9 cellular contexts compared by ENCODE assay signal in genomic region chr3:17431004-17431403, GRCh38.
DNase-seq lines count a peak whose midpoint lies in the region; ATAC-seq and TF ChIP-seq lines count a peak whose summit lies in the region.
"Had no signal": no experiment of that assay in that cellular context is flagged by ENCODE, and none has a peak within 500 bp of the region (broad histone marks: within the 10 kb centered on the region; RNA-seq: fewer than 3 reads in every experiment).

No MANE protein-coding gene starts in this region.

- TF ChIP-seq CTCF in C4-2B (conservative IDR thresholded peaks at IDR 0.05), result peak; percentile 66
- TF ChIP-seq CTCF in nephron (IDR thresholded peaks at IDR 0.05; ENCODE audit: unreplicated experiment in 3 of 3), result peak; percentile 40 to 67 (median 52)

- peak; percentile 49 for DNase-seq in H4 (ENCODE audit: low spot score)
- DNase-seq in NCI-H748 treated with DMSO at 0.1 percent for 48 hours (lab: John Stamatoyannopoulos, UW), result peak; percentile 24
- peak; percentile 16 for DNase-seq in dedifferentiated amniotic fluid mesenchymal stem cell (ENCODE audit: extremely low spot score)
- no peak for DNase-seq in activated T-cell treated with anti-CD3 and anti-CD28 coated beads, Interleukin-2, amount 50 U/mL, for 4 hours
- DNase-seq in cortex of kidney (lab: John Stamatoyannopoulos, UW), result no peak

- no peaks in the 10 kb centered on the region for H3K36me3 Mint-ChIP-seq in nephron (ENCODE audit: low read depth)
- peaks cover 11% of the 10 kb centered on the region for H3K36me3 Mint-ChIP-seq in activated T-cell treated with anti-CD3 and anti-CD28 coated beads, Interleukin-2, amount 50 U/mL, for 4 hours (ENCODE audit: insufficient read depth)

- H3K4me3 Mint-ChIP-seq in nephron, result no peak overlapping the region
- no peak overlapping the region for H3K4me3 Mint-ChIP-seq in activated T-cell treated with anti-CD3 and anti-CD28 coated beads, Interleukin-2, amount 50 U/mL, for 4 hours

- H3K27me3 Mint-ChIP-seq in nephron (ENCODE audit: low read depth), result no peaks in the 10 kb centered on the region
- no peaks in the 10 kb centered on the region for H3K27me3 Mint-ChIP-seq in activated T-cell treated with anti-CD3 and anti-CD28 coated beads, Interleukin-2, amount 50 U/mL, for 4 hours (ENCODE audit: low read depth)

- H3K9me3 Mint-ChIP-seq in nephron, result no peaks in the 10 kb centered on the region
- H3K9me3 Mint-ChIP-seq in activated T-cell treated with anti-CD3 and anti-CD28 coated beads, Interleukin-2, amount 50 U/mL, for 4 hours, result no peaks in the 10 kb centered on the region

- no peak overlapping the region for H3K27ac ChIP-seq in C4-2B
- H3K27ac ChIP-seq: HL-60 had no signal

- no peak overlapping the region for H3K27ac Mint-ChIP-seq in nephron

- peaks cover 10% of the 10 kb centered on the region for H3K4me1 Mint-ChIP-seq in nephron
- peaks cover 3% of the 10 kb centered on the region for H3K4me1 Mint-ChIP-seq in activated T-cell treated with anti-CD3 and anti-CD28 coated beads, Interleukin-2, amount 50 U/mL, for 4 hours (ENCODE audit: low read depth)

- no peak for ATAC-seq in activated T-cell treated with anti-CD3 and anti-CD28 coated beads, Interleukin-2, amount 50 U/mL, for 4 hours
- ATAC-seq in GM21528 (IDR thresholded peaks at IDR 0.05; ENCODE audit: low FRiP score, unreplicated experiment), result no peak

Comparison
In these comparisons a context has a peak if more than half of its experiments do, and no peak if none do; other contexts are left out.
1. DNase-seq: peak in H4 (single experiment), NCI-H748 treated with DMSO at 0.1 percent for 48 hours (single experiment) and dedifferentiated amniotic fluid mesenchymal stem cell (single experiment); none in activated T-cell treated with anti-CD3 and anti-CD28 coated beads, Interleukin-2, amount 50 U/mL, for 4 hours (single experiment) and cortex of kidney (single experiment).